ENCODE assay signal across 23 cellular contexts in the genomic region with DNA sequence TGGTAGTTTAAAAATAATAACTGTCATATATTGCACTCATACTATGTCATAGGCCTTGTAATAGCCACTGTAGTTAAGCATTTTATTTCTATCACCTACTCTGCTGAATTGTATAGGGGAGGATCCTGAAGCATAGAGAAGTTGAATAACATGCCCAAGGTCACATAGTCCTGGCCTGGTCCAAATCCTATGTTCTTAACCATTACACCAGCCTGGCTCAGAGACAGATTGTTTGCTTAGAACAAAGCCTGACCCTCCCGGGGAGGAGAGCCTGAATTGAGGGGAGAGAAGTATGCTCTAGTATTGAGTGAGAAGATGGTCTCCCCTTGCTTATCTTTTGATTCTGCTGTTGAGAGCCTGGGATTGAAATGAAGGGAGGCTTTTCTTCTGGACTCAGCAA. TPM values are rescaled to one million over a fixed set of nuclear protein-coding genes. Genes with fewer than 3 reads are reported as not detected.
DNase-seq lines count a peak whose midpoint lies in the region; ATAC-seq and TF ChIP-seq lines count a peak whose summit lies in the region.
"Had no signal": no experiment of that assay in that cellular context is flagged by ENCODE, and none has a peak within 500 bp of the region (broad histone marks: within the 10 kb centered on the region; RNA-seq: fewer than 3 reads in every experiment).

No MANE protein-coding gene starts in this region.

- no peak for DNase-seq in activated T-cell treated with anti-CD3 and anti-CD28 coated beads, Interleukin-2, amount 50 U/mL, for 24 hours
- no peak for DNase-seq in activated T-cell treated with anti-CD3 and anti-CD28 coated beads, Interleukin-2, amount 50 U/mL, for 1 hour
- DNase-seq in MM.1S (no peak), thyroid gland (no peak)
- no peak for DNase-seq in activated naive CD8-positive, alpha-beta T cell treated with anti-CD3 and anti-CD28 coated beads for 36 hours
- DNase-seq in activated CD4-positive, alpha-beta memory T cell treated with anti-CD3 and anti-CD28 coated beads for 36 hours: no peak
- DNase-seq: activated CD4-positive, alpha-beta T cell treated with anti-CD3 and anti-CD28 coated beads for 48 hours; activated CD8-positive, alpha-beta memory T cell treated with anti-CD3 and anti-CD28 coated beads, Interleukin-2, amount 50 U/mL, for 4 hours; C1 segment of cervical spinal cord; DMS53; dorsolateral prefrontal cortex; erythroblast; MV-4-11; NCI-H2081; NCI-H510A treated with DMSO at 0.1 percent for 48 hours; SJCRH30; stimulated activated naive CD4-positive, alpha-beta T cell; trophoblast cell had no signal

- H3K27ac ChIP-seq in MM.1S (ENCODE audit: low read length) (no peak overlapping the region), parathyroid adenoma (no peak overlapping the region), thyroid gland (no peak overlapping the region)
- H3K27ac ChIP-seq: cardiac muscle cell, dorsolateral prefrontal cortex, gastroesophageal sphincter, right atrium auricular region, SJCRH30 had no signal

- WGBS in thyroid gland, 2 donors: 31 to 32% methylated on average over 1 of the region's 1 CpG

- H3K27me3 ChIP-seq in MM.1S (replicated peaks; ENCODE audit: insufficient read depth, low read length): no peaks in the 10 kb centered on the region
- H3K27me3 ChIP-seq in parathyroid adenoma (ENCODE audit: control insufficient read depth, insufficient read depth, low read length): no peaks in the 10 kb centered on the region
- no peaks in the 10 kb centered on the region for H3K27me3 ChIP-seq in thyroid gland
- H3K27me3 ChIP-seq: cardiac muscle cell, dorsolateral prefrontal cortex, gastroesophageal sphincter, right atrium auricular region, SJCRH30 had no signal

- H3K4me1 ChIP-seq in MM.1S (ENCODE audit: low read length) (peaks cover 7% of the 10 kb centered on the region; the same call in 1 of the 2 replicates), parathyroid adenoma (peaks cover 2% of the 10 kb centered on the region), thyroid gland (peaks cover 0 to 9% of the 10 kb centered on the region in 2 donors)
- H3K4me1 ChIP-seq: SJCRH30 had no signal

- H2AFZ ChIP-seq in MM.1S (ENCODE audit: low read length): no peak overlapping the region
- H2AFZ ChIP-seq in parathyroid adenoma: no peak overlapping the region

- H3K27me3 Mint-ChIP-seq in activated T-cell treated with anti-CD3 and anti-CD28 coated beads, Interleukin-2, amount 50 U/mL, for 24 hours: no peaks in the 10 kb centered on the region
- H3K27me3 Mint-ChIP-seq in activated naive CD8-positive, alpha-beta T cell treated with anti-CD3 and anti-CD28 coated beads for 36 hours: no peaks in the 10 kb centered on the region
- H3K27me3 Mint-ChIP-seq in activated CD4-positive, alpha-beta memory T cell treated with anti-CD3 and anti-CD28 coated beads for 36 hours: no peaks in the 10 kb centered on the region

- ATAC-seq in GM19467 (IDR thresholded peaks at IDR 0.05; ENCODE audit: unreplicated experiment): no peak
- ATAC-seq: gastroesophageal sphincter had no signal

- 0 out of 2 replicates have a peak, but pooled peaks cover 5% of the 10 kb centered on the region for H3K36me3 ChIP-seq in MM.1S (replicated peaks; ENCODE audit: insufficient read depth, low read length)
- no peaks in the 10 kb centered on the region for H3K36me3 ChIP-seq in parathyroid adenoma (ENCODE audit: control insufficient read depth, insufficient read depth, low read length)
- H3K36me3 ChIP-seq in thyroid gland: peaks cover 0 to 6% of the 10 kb centered on the region in 2 donors
- H3K36me3 ChIP-seq: SJCRH30 had no signal

- H3K9me2 ChIP-seq in MM.1S (replicated peaks; ENCODE audit: insufficient read depth, low read length): no peaks in the 10 kb centered on the region

- H3K4me1 Mint-ChIP-seq in activated T-cell treated with anti-CD3 and anti-CD28 coated beads, Interleukin-2, amount 50 U/mL, for 24 hours (ENCODE audit: low read depth): peaks cover 39% of the 10 kb centered on the region
- peaks cover 27% of the 10 kb centered on the region for H3K4me1 Mint-ChIP-seq in activated naive CD8-positive, alpha-beta T cell treated with anti-CD3 and anti-CD28 coated beads for 36 hours
- peaks cover 22% of the 10 kb centered on the region for H3K4me1 Mint-ChIP-seq in activated CD4-positive, alpha-beta memory T cell treated with anti-CD3 and anti-CD28 coated beads for 36 hours (ENCODE audit: low read depth)

- CTCF ChIA-PET in activated CD4-positive, alpha-beta memory T cell treated with anti-CD3 and anti-CD28 coated beads for 36 hours (lab: Charles Lee): no interaction called here

- intact Hi-C loops in activated CD4-positive, alpha-beta memory T cell treated with anti-CD3 and anti-CD28 coated beads for 36 hours (cut with micrococcal nuclease): no loop called here
- intact Hi-C loops in thyroid gland (cut with DNase I): no loop called here

- H3K4me3 ChIP-seq in MM.1S (ENCODE audit: low read length) (no peak overlapping the region), parathyroid adenoma (ENCODE audit: low read depth, low read length) (peak overlapping the region; percentile 16), thyroid gland (replicated peaks in 1 of 3) (no peak overlapping the region)
- H3K4me3 ChIP-seq: cardiac muscle cell, dorsolateral prefrontal cortex, gastroesophageal sphincter, right atrium auricular region, SJCRH30 had no signal

- POLR2A ChIA-PET in activated CD4-positive, alpha-beta memory T cell treated with anti-CD3 and anti-CD28 coated beads for 36 hours (lab: Charles Lee): no interaction called here

- no peak overlapping the region for H3K27ac Mint-ChIP-seq in activated T-cell treated with anti-CD3 and anti-CD28 coated beads, Interleukin-2, amount 50 U/mL, for 24 hours
- no peak overlapping the region for H3K27ac Mint-ChIP-seq in activated naive CD8-positive, alpha-beta T cell treated with anti-CD3 and anti-CD28 coated beads for 36 hours
- H3K27ac Mint-ChIP-seq in activated CD4-positive, alpha-beta memory T cell treated with anti-CD3 and anti-CD28 coated beads for 36 hours: no peak overlapping the region

- peaks cover 41% of the 10 kb centered on the region for H3K79me2 ChIP-seq in MM.1S (ENCODE audit: low read length)
- no peaks in the 10 kb centered on the region for H3K79me2 ChIP-seq in parathyroid adenoma

- peak overlapping the region; percentile 0; the same call in 1 of the 2 replicates for H3K4me2 ChIP-seq in MM.1S (ENCODE audit: low read depth, low read length)
- H3K4me2 ChIP-seq in parathyroid adenoma (ENCODE audit: low read length): peak overlapping the region; percentile 40

- peaks cover 31% of the 10 kb centered on the region for H3F3A ChIP-seq in MM.1S (ENCODE audit: insufficient read depth, low read length)

- H3K36me3 Mint-ChIP-seq in activated T-cell treated with anti-CD3 and anti-CD28 coated beads, Interleukin-2, amount 50 U/mL, for 24 hours (ENCODE audit: low read depth): peaks cover 48% of the 10 kb centered on the region
- H3K36me3 Mint-ChIP-seq in activated naive CD8-positive, alpha-beta T cell treated with anti-CD3 and anti-CD28 coated beads for 36 hours: no peaks in the 10 kb centered on the region
- peaks cover 5% of the 10 kb centered on the region for H3K36me3 Mint-ChIP-seq in activated CD4-positive, alpha-beta memory T cell treated with anti-CD3 and anti-CD28 coated beads for 36 hours

- TF ChIP-seq CTCF in MM.1S (IDR thresholded peaks at IDR 0.05; ENCODE audit: low read length): no peak
- TF ChIP-seq CTCF in parathyroid adenoma (IDR thresholded peaks at IDR 0.05): no peak
- TF ChIP-seq CTCF in thyroid gland (IDR thresholded peaks at IDR 0.05): no peak

- H3K4me3 Mint-ChIP-seq in activated T-cell treated with anti-CD3 and anti-CD28 coated beads, Interleukin-2, amount 50 U/mL, for 24 hours: peak overlapping the region; percentile 95
- peak overlapping the region; percentile 96 for H3K4me3 Mint-ChIP-seq in activated naive CD8-positive, alpha-beta T cell treated with anti-CD3 and anti-CD28 coated beads for 36 hours
- H3K4me3 Mint-ChIP-seq in activated CD4-positive, alpha-beta memory T cell treated with anti-CD3 and anti-CD28 coated beads for 36 hours: no peak overlapping the region

- no peak overlapping the region for H3K9ac ChIP-seq in MM.1S (ENCODE audit: low read length)
- no peak overlapping the region for H3K9ac ChIP-seq in parathyroid adenoma

- TF ChIP-seq POLR2A in thyroid gland (IDR thresholded peaks at IDR 0.05): no peak

- no peaks in the 10 kb centered on the region for H3K9me3 Mint-ChIP-seq in activated T-cell treated with anti-CD3 and anti-CD28 coated beads, Interleukin-2, amount 50 U/mL, for 24 hours
- no peaks in the 10 kb centered on the region for H3K9me3 Mint-ChIP-seq in activated naive CD8-positive, alpha-beta T cell treated with anti-CD3 and anti-CD28 coated beads for 36 hours
- H3K9me3 Mint-ChIP-seq in activated CD4-positive, alpha-beta memory T cell treated with anti-CD3 and anti-CD28 coated beads for 36 hours: no peaks in the 10 kb centered on the region

- H4K20me1 ChIP-seq in MM.1S (ENCODE audit: insufficient read depth, low read length): no peaks in the 10 kb centered on the region

- H3K9me3 ChIP-seq in MM.1S (replicated peaks; ENCODE audit: insufficient read depth, low read length): no peaks in the 10 kb centered on the region
- H3K9me3 ChIP-seq in parathyroid adenoma (ENCODE audit: control insufficient read depth, low read length): no peaks in the 10 kb centered on the region
- no peaks in the 10 kb centered on the region for H3K9me3 ChIP-seq in thyroid gland
- H3K9me3 ChIP-seq: gastroesophageal sphincter, right atrium auricular region, SJCRH30 had no signal

RNA-seq across cellular contexts. Expression of a gene that starts 2.2 kb away (rescaled TPM):
- 10 to 100 TPM; 13.0 to 13.1 TPM for total RNA-seq in activated naive CD8-positive, alpha-beta T cell treated with anti-CD3 and anti-CD28 coated beads for 36 hours
- total RNA-seq in activated CD4-positive, alpha-beta memory T cell treated with anti-CD3 and anti-CD28 coated beads for 36 hours: 10 to 100 TPM; 13.6 to 14.3 TPM
- total RNA-seq in thyroid gland: 10 to 100 TPM in 2 of 4 donors, 1 to 10 TPM in 2; 8.1 to 13.0 (median 9.2) TPM

RNA-seq across cellular contexts. Expression of a gene that starts 41.9 kb away (rescaled TPM):
- 100 to 1,000 TPM; 137 to 139 TPM for total RNA-seq in activated naive CD8-positive, alpha-beta T cell treated with anti-CD3 and anti-CD28 coated beads for 36 hours
- total RNA-seq in activated CD4-positive, alpha-beta memory T cell treated with anti-CD3 and anti-CD28 coated beads for 36 hours: 100 to 1,000 TPM; 126 to 138 TPM
- total RNA-seq in thyroid gland: 100 to 1,000 TPM in 2 of 4 donors, 10 to 100 TPM in 2; 53.6 to 229 (median 120) TPM

RNA-seq across cellular contexts. Expression of a gene that starts 42.0 kb away (rescaled TPM):
- total RNA-seq in activated naive CD8-positive, alpha-beta T cell treated with anti-CD3 and anti-CD28 coated beads for 36 hours: 10 to 100 TPM; 23.7 to 25.2 TPM
- 10 to 100 TPM in 1 of 2 experiments, 1 to 10 TPM in 1; 9.1 to 13.0 TPM for total RNA-seq in activated CD4-positive, alpha-beta memory T cell treated with anti-CD3 and anti-CD28 coated beads for 36 hours
- total RNA-seq in thyroid gland: 10 to 100 TPM; 26.8 to 80.6 (median 39.1) TPM
